ENCODE assay signal across 1 cellular context in genomic region chr12:104956870-104957301, GRCh38.
TF ChIP-seq lines count a peak whose summit lies in the region.

No MANE protein-coding gene starts in this region.

TF ChIP-seq in HEK293, 187 proteins besides CTCF, POLR2A, EP300 and RAD21 (continued from another document):
- peak; percentile 91 for TF ChIP-seq FEZF1 (tag by site-specific recombination; IDR thresholded peaks at IDR 0.05)
- peak; percentile 18; the same call in 1 of the 2 replicates for TF ChIP-seq MZF1 (tag by site-specific recombination; IDR thresholded peaks at IDR 0.05; ENCODE audit: borderline replicate concordance)
- 0 out of 2 replicates have a peak, but pooled peaks have one; percentile 30 for TF ChIP-seq ZXDB (tag by site-specific recombination; IDR thresholded peaks at IDR 0.05)
- TF ChIP-seq ZNF777 (tag by site-specific recombination; IDR thresholded peaks at IDR 0.05; ENCODE audit: borderline replicate concordance) = no peak
- peak; percentile 19; the same call in 1 of the 2 replicates for TF ChIP-seq ZEB2 (tag by site-specific recombination; IDR thresholded peaks at IDR 0.05)
- peak; percentile 12; the same call in 1 of the 2 replicates for TF ChIP-seq PRDM4 (tag by site-specific recombination; IDR thresholded peaks at IDR 0.05)
- peak; percentile 87 for TF ChIP-seq PRDM10 (tag by site-specific recombination; IDR thresholded peaks at IDR 0.05)
- TF ChIP-seq ZNF10 (tag by site-specific recombination; IDR thresholded peaks at IDR 0.05) = peak; percentile 99
- peak; percentile 86 for TF ChIP-seq PRDM1 (tag by site-specific recombination; IDR thresholded peaks at IDR 0.05)
